In the genomic region with DNA sequence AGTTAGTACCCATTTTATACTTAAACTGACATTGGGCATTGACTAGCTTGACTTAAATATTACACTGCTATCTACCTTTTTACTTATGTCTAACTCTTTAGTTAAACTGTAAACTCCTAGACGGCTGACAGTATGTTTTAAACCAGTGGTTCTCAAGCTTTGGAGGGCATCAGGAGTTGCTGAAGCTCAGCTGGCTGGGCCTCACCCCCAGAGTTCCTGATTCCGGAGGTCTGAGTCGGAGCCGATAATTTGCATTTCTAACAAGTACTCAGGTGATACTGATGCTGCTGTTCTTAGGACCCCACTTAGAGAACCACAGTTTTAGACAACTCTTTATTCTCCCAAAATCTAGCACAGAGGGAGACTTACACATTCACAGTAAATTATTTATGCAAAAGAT, we compare ENCODE assay signal across 23 cellular contexts.
A peak's percentile ranks its signal among the peaks of the same experiment; 100 is the strongest.
DNase-seq lines count a peak whose midpoint lies in the region; ATAC-seq, FAIRE-seq and TF ChIP-seq lines count a peak whose summit lies in the region.
"Had no signal": no experiment of that assay in that cellular context is flagged by ENCODE, and none has a peak within 500 bp of the region (broad histone marks: within the 10 kb centered on the region; RNA-seq: fewer than 3 reads in every experiment).

No MANE protein-coding gene starts in this region.

- no peak overlapping the region for H2AFZ ChIP-seq in mesenchymal stem cell (ENCODE audit: low read depth, low read length)

- DNase-seq in RCC 7860 (ENCODE audit: low spot score) = no peak
- no peak for DNase-seq in mesenchymal stem cell
- DNase-seq in renal cortical epithelial cell (ENCODE audit: low read depth) = peak; percentile 42
- DNase-seq in hypothalamus (lab: John Stamatoyannopoulos, UW) = no peak
- DNase-seq in tibial nerve (ENCODE audit: low spot score in 2 of 2) = no peak
- DNase-seq in NCI-H187 treated with DMSO at 0.1 percent for 48 hours (lab: John Stamatoyannopoulos, UW) = no peak
- DNase-seq: DMS79; HFFc6; Kasumi-1; MM.1S; NCI-H1092 treated with DMSO at 0.1 percent for 48 hours; NCI-H2081; NCI-H2171 treated with DMSO at 0.1 percent for 48 hours; NCI-H526 treated with DMSO at 0.1 percent for 48 hours; NK-92 treated with Interleukin-12 subunit alpha and Interleukin-12 subunit beta, amount 100 ng/mL, for 24 hours; Peyer's patch; Right ventricle myocardium superior had no signal

- peak overlapping the region in 4 of 5 experiments; percentile 10 to 57 (median 34) for H3K4me3 Mint-ChIP-seq in brain
- H3K4me3 Mint-ChIP-seq: HFFc6 had no signal

- no peak for TF ChIP-seq EP300 in tibial nerve (IDR thresholded peaks at IDR 0.05)

- H4K8ac ChIP-seq in mesenchymal stem cell (ENCODE audit: low read length) = no peak overlapping the region

- H3K27ac ChIP-seq in mesenchymal stem cell (ENCODE audit: low read length, poor library complexity, severe bottlenecking) = peak overlapping the region; percentile 37
- no peak overlapping the region for H3K27ac ChIP-seq in tibial nerve
- H3K27ac ChIP-seq: Peyer's patch, SK-N-MC had no signal

- no peak for TF ChIP-seq POLR2A in tibial nerve (IDR thresholded peaks at IDR 0.05)

- H3K4me3 ChIP-seq in mesenchymal stem cell (ENCODE audit: insufficient read depth in 1 of 2, low read depth in 1 of 2, low read length in 2 of 2) (no peak overlapping the region), tibial nerve (no peak overlapping the region)
- H3K4me3 ChIP-seq: Peyer's patch, SK-N-MC had no signal

- peaks cover 50% of the 10 kb centered on the region for H3K4me1 Mint-ChIP-seq in brain

- TF ChIP-seq CTCF in brain (conservative IDR thresholded peaks at IDR 0.05) (no peak), tibial nerve (IDR thresholded peaks at IDR 0.05) (no peak)

- no peak overlapping the region for H4K91ac ChIP-seq in mesenchymal stem cell (ENCODE audit: low read length)

- peaks cover 0 to 24% of the 10 kb centered on the region in 2 experiments for H3K36me3 ChIP-seq in mesenchymal stem cell (ENCODE audit: control insufficient read depth in 1 of 2, insufficient read depth in 2 of 2, low read depth in 1 of 2, low read length in 2 of 2)
- H3K36me3 ChIP-seq in tibial nerve = no peaks in the 10 kb centered on the region
- H3K36me3 ChIP-seq: Peyer's patch had no signal

- peak overlapping the region; percentile 6 to 95 (median 85) for H3K27ac Mint-ChIP-seq in brain
- H3K27ac Mint-ChIP-seq: HFFc6 had no signal

- no peaks in the 10 kb centered on the region for H3K27me3 ChIP-seq in mesenchymal stem cell (ENCODE audit: control insufficient read depth in 1 of 2, insufficient read depth in 1 of 2, low read length in 2 of 2)
- H3K27me3 ChIP-seq in tibial nerve = no peaks in the 10 kb centered on the region
- H3K27me3 ChIP-seq: Peyer's patch had no signal

- H2BK120ac ChIP-seq in mesenchymal stem cell (ENCODE audit: low read depth, low read length) = no peak overlapping the region

- H3K36me3 Mint-ChIP-seq in brain = no peaks in the 10 kb centered on the region

- H2BK5ac ChIP-seq in mesenchymal stem cell (ENCODE audit: low read depth, low read length, poor library complexity, severe bottlenecking) = no peak overlapping the region

- H3K79me1 ChIP-seq in mesenchymal stem cell (replicated peaks; ENCODE audit: low read length, poor library complexity, severe bottlenecking) = no peaks in the 10 kb centered on the region

- no peak overlapping the region for H3K14ac ChIP-seq in mesenchymal stem cell (ENCODE audit: low read length in 2 of 2)

- peaks cover 2% of the 10 kb centered on the region for H3K4me1 ChIP-seq in mesenchymal stem cell (ENCODE audit: control insufficient read depth, insufficient read depth, low read depth, low read length)
- no peaks in the 10 kb centered on the region for H3K4me1 ChIP-seq in tibial nerve

- FAIRE-seq in RCC 7860 (lab: Jason Lieb, UNC) = peak; percentile 12
- FAIRE-seq: D721Med, GM12892, GM18507 had no signal

- WGBS in mesenchymal stem cell = 89% methylated on average over 4 of the region's 4 CpGs
- WGBS in tibial nerve, 2 donors = 85% methylated on average over 4 of the region's 4 CpGs

- H2AK5ac ChIP-seq in mesenchymal stem cell (ENCODE audit: low read length, severe bottlenecking) = no peak overlapping the region

- peak overlapping the region; percentile 21 for H3K9ac ChIP-seq in mesenchymal stem cell (ENCODE audit: low read length)

- H2BK15ac ChIP-seq in mesenchymal stem cell (ENCODE audit: low read depth, poor library complexity, severe bottlenecking) = no peak overlapping the region

- no peak overlapping the region for H3K18ac ChIP-seq in mesenchymal stem cell (ENCODE audit: low read depth in 1 of 2, low read length in 2 of 2)

- H3K9me3 ChIP-seq in mesenchymal stem cell (ENCODE audit: control insufficient read depth, low read length) (no peaks in the 10 kb centered on the region), tibial nerve (no peaks in the 10 kb centered on the region)
- H3K9me3 ChIP-seq: Peyer's patch had no signal

- H3K27me3 Mint-ChIP-seq in brain = peaks cover 4% of the 10 kb centered on the region

- no peak for ATAC-seq in GM18867 (IDR thresholded peaks at IDR 0.05; ENCODE audit: unreplicated experiment)

- no peak overlapping the region for H2BK12ac ChIP-seq in mesenchymal stem cell (ENCODE audit: low read length in 2 of 2)

- H3K4ac ChIP-seq in mesenchymal stem cell (ENCODE audit: low read depth in 1 of 2, low read length in 2 of 2) = no peak overlapping the region

- H3K9me3 Mint-ChIP-seq in brain = peaks cover 0 to 3% (median 0%) of the 10 kb centered on the region in 5 experiments
- H3K9me3 Mint-ChIP-seq: HFFc6 had no signal

- H3K23ac ChIP-seq in mesenchymal stem cell (ENCODE audit: low read length in 2 of 2) = no peak overlapping the region

- peak overlapping the region; percentile 25 for H3K4me2 ChIP-seq in mesenchymal stem cell (ENCODE audit: low read length, poor library complexity, severe bottlenecking)
